27 cellular contexts compared by ENCODE assay signal in the genomic region with DNA sequence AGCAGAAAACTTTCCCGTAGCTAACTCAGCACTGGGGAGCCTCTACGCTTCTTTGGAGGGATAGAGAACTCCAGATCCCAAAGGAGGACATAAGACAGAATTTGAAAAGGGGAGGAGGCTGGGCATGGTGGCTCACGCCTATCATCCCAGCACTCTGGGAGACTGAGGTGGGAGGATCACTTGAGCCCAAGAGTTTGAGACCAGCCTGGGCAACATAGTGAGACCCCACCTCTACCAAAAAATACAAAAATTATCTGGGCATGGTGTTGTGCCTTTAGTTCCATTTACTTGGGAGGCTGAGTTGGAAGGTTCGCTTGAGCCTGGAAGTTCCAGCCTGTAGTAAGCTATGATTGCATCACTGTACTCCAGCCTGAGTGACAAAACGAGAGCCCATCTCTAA.
"Had no signal": no experiment of that assay in that cellular context is flagged by ENCODE, and none has a peak within 500 bp of the region (broad histone marks: within the 10 kb centered on the region; RNA-seq: fewer than 3 reads in every experiment).

No MANE protein-coding gene starts in this region.

- H3K9me3 Mint-ChIP-seq: activated T-helper 1 cell treated with anti-CD3 and anti-CD28 coated beads, Interleukin-12 subunit alpha, Interleukin-12 subunit beta, Interleukin-2, Interleukin-4 antibody, amounts not matched to agents 30 ng/mL and 10 ng/mL and 1 ng/mL, durations not matched to agents 14 hours and 24 hours and 36 hours; effector memory CD8-positive, alpha-beta T cell; natural killer cell treated with Interleukin-12 subunit alpha and Interleukin-12 subunit beta and Interleukin-15 and Interleukin-18, amount 100 ng/mL, for 72 hours had no signal

- H3K27ac Mint-ChIP-seq: activated CD4-positive, alpha-beta T cell treated with anti-CD3 and anti-CD28 coated beads for 36 hours; activated T-helper 1 cell treated with anti-CD3 and anti-CD28 coated beads, Interleukin-12 subunit alpha, Interleukin-12 subunit beta, Interleukin-2, Interleukin-4 antibody, amounts not matched to agents 30 ng/mL and 10 ng/mL and 1 ng/mL, durations not matched to agents 14 hours and 24 hours and 36 hours; effector memory CD8-positive, alpha-beta T cell; natural killer cell treated with Interleukin-12 subunit alpha and Interleukin-12 subunit beta and Interleukin-15 and Interleukin-18, amount 100 ng/mL, for 72 hours; T-helper 17 cell had no signal

- H3K4me1 ChIP-seq: prostate gland had no signal

- H3K4me2 ChIP-seq: hepatocyte had no signal

- H2AFZ ChIP-seq: hepatocyte had no signal

- H3K27ac ChIP-seq: gastroesophageal sphincter, prostate gland, sigmoid colon had no signal

- H3K4me3 Mint-ChIP-seq: activated CD4-positive, alpha-beta T cell treated with anti-CD3 and anti-CD28 coated beads for 36 hours; activated T-helper 1 cell treated with anti-CD3 and anti-CD28 coated beads, Interleukin-12 subunit alpha, Interleukin-12 subunit beta, Interleukin-2, Interleukin-4 antibody, amounts not matched to agents 30 ng/mL and 10 ng/mL and 1 ng/mL, durations not matched to agents 14 hours and 24 hours and 36 hours; effector memory CD8-positive, alpha-beta T cell; natural killer cell treated with Interleukin-12 subunit alpha and Interleukin-12 subunit beta and Interleukin-15 and Interleukin-18, amount 100 ng/mL, for 72 hours; T-helper 17 cell had no signal

- H3K4me3 ChIP-seq: gastroesophageal sphincter, hepatocyte, left ventricle myocardium inferior, lung, mucosa of descending colon, ovary, prostate gland, sigmoid colon, transverse colon had no signal

- DNase-seq: activated CD4-positive, alpha-beta T cell treated with anti-CD3 and anti-CD28 coated beads for 36 hours; activated CD4-positive, CD25-positive, alpha-beta regulatory T cell; activated gamma-delta T cell treated with Interleukin-2 at 50 U/mL for 16 hours; activated naive CD4-positive, alpha-beta T cell treated with anti-CD3 and anti-CD28 coated beads, Interleukin-2, amount 50 U/mL, for 16 hours; amniotic stem cell; caudate nucleus; cortex of kidney; effector memory CD8-positive, alpha-beta T cell; erythroblast; left ventricle myocardium inferior; retina; sigmoid colon; small intestine; stimulated activated CD4-positive, alpha-beta T cell treated with anti-CD3 and anti-CD28 coated beads, Interleukin-15, amount 100 ng/mL, for 24 hours; stimulated activated CD4-positive, alpha-beta T cell treated with anti-CD3 and anti-CD28 coated beads, Interleukin-2, amount 100 ng/mL, for 24 hours; stimulated activated naive CD4-positive, alpha-beta T cell; T-helper 17 cell; T1000 had no signal

- H3K9me3 ChIP-seq: gastroesophageal sphincter, left ventricle myocardium inferior, mucosa of descending colon, ovary, prostate gland, sigmoid colon, transverse colon had no signal

- H3K36me3 ChIP-seq: ovary, prostate gland had no signal

- H3K27me3 ChIP-seq: gastroesophageal sphincter, hepatocyte, ovary, sigmoid colon, transverse colon had no signal

- ATAC-seq: activated CD4-positive, alpha-beta T cell treated with anti-CD3 and anti-CD28 coated beads for 36 hours; effector memory CD8-positive, alpha-beta T cell; gastroesophageal sphincter; natural killer cell treated with Interleukin-12 subunit alpha and Interleukin-12 subunit beta and Interleukin-15 and Interleukin-18, amount 100 ng/mL, for 72 hours; T-helper 17 cell had no signal

- H3K27me3 Mint-ChIP-seq: activated CD4-positive, alpha-beta T cell treated with anti-CD3 and anti-CD28 coated beads for 36 hours; effector memory CD8-positive, alpha-beta T cell; natural killer cell treated with Interleukin-12 subunit alpha and Interleukin-12 subunit beta and Interleukin-15 and Interleukin-18, amount 100 ng/mL, for 72 hours; T-helper 17 cell had no signal
